ENCODE assay signal across 1 cellular context in genomic region chr15:37134244-37134643, GRCh38.
TF ChIP-seq lines count a peak whose summit lies in the region.

No MANE protein-coding gene starts in this region.

TF ChIP-seq in GM12878, 131 proteins besides CTCF, POLR2A, EP300 and RAD21 (continued from another document and continues in another):
- TF ChIP-seq CEBPZ (IDR thresholded peaks at IDR 0.05; ENCODE audit: low read depth, low read length) (no peak), MYB (IDR thresholded peaks at IDR 0.05; ENCODE audit: borderline replicate concordance, low read depth, low read length) (no peak), RELA (IDR thresholded peaks at IDR 0.05; ENCODE audit: borderline replicate concordance, partially characterized antibody) (no peak), ELK1 (IDR thresholded peaks at IDR 0.05; ENCODE audit: low read depth, low read length) (no peak), RFX5 (IDR thresholded peaks at IDR 0.05; ENCODE audit: low read depth, low read length) (no peak), REST (IDR thresholded peaks at IDR 0.05; ENCODE audit: low read depth, low read length) (no peak), MEF2B (IDR thresholded peaks at IDR 0.05; ENCODE audit: partially characterized antibody, poor library complexity, severe bottlenecking) (no peak), MTA2 (IDR thresholded peaks at IDR 0.05; ENCODE audit: low read depth) (no peak), CREB1 (IDR thresholded peaks at IDR 0.05; ENCODE audit: low read depth) (no peak), JUNB (IDR thresholded peaks at IDR 0.05) (peak; percentile 71), ZBTB11 (CRISPR knock-in tag; IDR thresholded peaks at IDR 0.05) (no peak), SMAD5 (IDR thresholded peaks at IDR 0.05; ENCODE audit: low read depth) (no peak), NFXL1 (IDR thresholded peaks at IDR 0.05; ENCODE audit: borderline replicate concordance) (no peak), STAT1 (conservative IDR thresholded peaks at IDR 0.05) (no peak), RUNX3 (IDR thresholded peaks at IDR 0.05; ENCODE audit: low read length) (peak; percentile 64; the same call in 1 of the 2 replicates), FOXK2 (IDR thresholded peaks at IDR 0.05) (no peak), NR2F1 (conservative IDR thresholded peaks at IDR 0.05) (no peak; the same call in 1 of the 2 replicates), MLLT1 (IDR thresholded peaks at IDR 0.05) (no peak), WRNIP1 (IDR thresholded peaks at IDR 0.05; ENCODE audit: borderline replicate concordance, low read depth, low read length) (no peak), ATF2 (IDR thresholded peaks at IDR 0.05; ENCODE audit: low read length) (no peak), ATF7 (IDR thresholded peaks at IDR 0.05; ENCODE audit: low read depth) (0 out of 2 replicates have a peak, but pooled peaks have one; percentile 26), SUZ12 (IDR thresholded peaks at IDR 0.05; ENCODE audit: unreplicated experiment) (no peak)
- TF ChIP-seq, protein P1, sequence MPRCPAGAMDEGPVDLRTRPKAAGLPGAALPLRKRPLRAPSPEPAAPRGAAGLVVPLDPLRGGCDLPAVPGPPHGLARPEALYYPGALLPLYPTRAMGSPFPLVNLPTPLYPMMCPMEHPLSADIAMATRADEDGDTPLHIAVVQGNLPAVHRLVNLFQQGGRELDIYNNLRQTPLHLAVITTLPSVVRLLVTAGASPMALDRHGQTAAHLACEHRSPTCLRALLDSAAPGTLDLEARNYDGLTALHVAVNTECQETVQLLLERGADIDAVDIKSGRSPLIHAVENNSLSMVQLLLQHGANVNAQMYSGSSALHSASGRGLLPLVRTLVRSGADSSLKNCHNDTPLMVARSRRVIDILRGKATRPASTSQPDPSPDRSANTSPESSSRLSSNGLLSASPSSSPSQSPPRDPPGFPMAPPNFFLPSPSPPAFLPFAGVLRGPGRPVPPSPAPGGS (IDR thresholded peaks at IDR 0.05; ENCODE audit: borderline replicate concordance, insufficient read depth, low read depth, low read length, poor library complexity, severe bottlenecking), result no peak
- TF ChIP-seq, protein P2, sequence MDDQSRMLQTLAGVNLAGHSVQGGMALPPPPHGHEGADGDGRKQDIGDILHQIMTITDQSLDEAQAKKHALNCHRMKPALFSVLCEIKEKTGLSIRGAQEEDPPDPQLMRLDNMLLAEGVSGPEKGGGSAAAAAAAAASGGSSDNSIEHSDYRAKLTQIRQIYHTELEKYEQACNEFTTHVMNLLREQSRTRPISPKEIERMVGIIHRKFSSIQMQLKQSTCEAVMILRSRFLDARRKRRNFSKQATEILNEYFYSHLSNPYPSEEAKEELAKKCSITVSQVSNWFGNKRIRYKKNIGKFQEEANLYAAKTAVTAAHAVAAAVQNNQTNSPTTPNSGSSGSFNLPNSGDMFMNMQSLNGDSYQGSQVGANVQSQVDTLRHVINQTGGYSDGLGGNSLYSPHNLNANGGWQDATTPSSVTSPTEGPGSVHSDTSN (IDR thresholded peaks at IDR 0.05; ENCODE audit: insufficient replicate concordance, low read depth, low read length), result no peak
- TF ChIP-seq, protein P3, sequence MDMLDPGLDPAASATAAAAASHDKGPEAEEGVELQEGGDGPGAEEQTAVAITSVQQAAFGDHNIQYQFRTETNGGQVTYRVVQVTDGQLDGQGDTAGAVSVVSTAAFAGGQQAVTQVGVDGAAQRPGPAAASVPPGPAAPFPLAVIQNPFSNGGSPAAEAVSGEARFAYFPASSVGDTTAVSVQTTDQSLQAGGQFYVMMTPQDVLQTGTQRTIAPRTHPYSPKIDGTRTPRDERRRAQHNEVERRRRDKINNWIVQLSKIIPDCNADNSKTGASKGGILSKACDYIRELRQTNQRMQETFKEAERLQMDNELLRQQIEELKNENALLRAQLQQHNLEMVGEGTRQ (IDR thresholded peaks at IDR 0.05; ENCODE audit: borderline replicate concordance, low read depth, low read length), result no peak
- TF ChIP-seq, protein P4, sequence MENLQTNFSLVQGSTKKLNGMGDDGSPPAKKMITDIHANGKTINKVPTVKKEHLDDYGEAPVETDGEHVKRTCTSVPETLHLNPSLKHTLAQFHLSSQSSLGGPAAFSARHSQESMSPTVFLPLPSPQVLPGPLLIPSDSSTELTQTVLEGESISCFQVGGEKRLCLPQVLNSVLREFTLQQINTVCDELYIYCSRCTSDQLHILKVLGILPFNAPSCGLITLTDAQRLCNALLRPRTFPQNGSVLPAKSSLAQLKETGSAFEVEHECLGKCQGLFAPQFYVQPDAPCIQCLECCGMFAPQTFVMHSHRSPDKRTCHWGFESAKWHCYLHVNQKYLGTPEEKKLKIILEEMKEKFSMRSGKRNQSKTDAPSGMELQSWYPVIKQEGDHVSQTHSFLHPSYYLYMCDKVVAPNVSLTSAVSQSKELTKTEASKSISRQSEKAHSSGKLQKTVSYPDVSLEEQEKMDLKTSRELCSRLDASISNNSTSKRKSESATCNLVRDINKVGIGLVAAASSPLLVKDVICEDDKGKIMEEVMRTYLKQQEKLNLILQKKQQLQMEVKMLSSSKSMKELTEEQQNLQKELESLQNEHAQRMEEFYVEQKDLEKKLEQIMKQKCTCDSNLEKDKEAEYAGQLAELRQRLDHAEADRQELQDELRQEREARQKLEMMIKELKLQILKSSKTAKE (IDR thresholded peaks at IDR 0.05; ENCODE audit: low read depth, poor library complexity, severe bottlenecking), result no peak
- TF ChIP-seq, protein P5, sequence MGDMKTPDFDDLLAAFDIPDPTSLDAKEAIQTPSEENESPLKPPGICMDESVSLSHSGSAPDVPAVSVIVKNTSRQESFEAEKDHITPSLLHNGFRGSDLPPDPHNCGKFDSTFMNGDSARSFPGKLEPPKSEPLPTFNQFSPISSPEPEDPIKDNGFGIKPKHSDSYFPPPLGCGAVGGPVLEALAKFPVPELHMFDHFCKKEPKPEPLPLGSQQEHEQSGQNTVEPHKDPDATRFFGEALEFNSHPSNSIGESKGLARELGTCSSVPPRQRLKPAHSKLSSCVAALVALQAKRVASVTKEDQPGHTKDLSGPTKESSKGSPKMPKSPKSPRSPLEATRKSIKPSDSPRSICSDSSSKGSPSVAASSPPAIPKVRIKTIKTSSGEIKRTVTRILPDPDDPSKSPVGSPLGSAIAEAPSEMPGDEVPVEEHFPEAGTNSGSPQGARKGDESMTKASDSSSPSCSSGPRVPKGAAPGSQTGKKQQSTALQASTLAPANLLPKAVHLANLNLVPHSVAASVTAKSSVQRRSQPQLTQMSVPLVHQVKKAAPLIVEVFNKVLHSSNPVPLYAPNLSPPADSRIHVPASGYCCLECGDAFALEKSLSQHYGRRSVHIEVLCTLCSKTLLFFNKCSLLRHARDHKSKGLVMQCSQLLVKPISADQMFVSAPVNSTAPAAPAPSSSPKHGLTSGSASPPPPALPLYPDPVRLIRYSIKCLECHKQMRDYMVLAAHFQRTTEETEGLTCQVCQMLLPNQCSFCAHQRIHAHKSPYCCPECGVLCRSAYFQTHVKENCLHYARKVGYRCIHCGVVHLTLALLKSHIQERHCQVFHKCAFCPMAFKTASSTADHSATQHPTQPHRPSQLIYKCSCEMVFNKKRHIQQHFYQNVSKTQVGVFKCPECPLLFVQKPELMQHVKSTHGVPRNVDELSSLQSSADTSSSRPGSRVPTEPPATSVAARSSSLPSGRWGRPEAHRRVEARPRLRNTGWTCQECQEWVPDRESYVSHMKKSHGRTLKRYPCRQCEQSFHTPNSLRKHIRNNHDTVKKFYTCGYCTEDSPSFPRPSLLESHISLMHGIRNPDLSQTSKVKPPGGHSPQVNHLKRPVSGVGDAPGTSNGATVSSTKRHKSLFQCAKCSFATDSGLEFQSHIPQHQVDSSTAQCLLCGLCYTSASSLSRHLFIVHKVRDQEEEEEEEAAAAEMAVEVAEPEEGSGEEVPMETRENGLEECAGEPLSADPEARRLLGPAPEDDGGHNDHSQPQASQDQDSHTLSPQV (IDR thresholded peaks at IDR 0.05), result no peak
